In genomic region chr10:73871915-73872710, GRCh38 we compare ENCODE assay signal across 8 cellular contexts. TPM values are rescaled to one million over a fixed set of nuclear protein-coding genes. Genes with fewer than 3 reads are reported as not detected.
DNase-seq lines count a peak whose midpoint lies in the region; TF ChIP-seq lines count a peak whose summit lies in the region.

No MANE protein-coding gene starts in this region.

- H3K27ac ChIP-seq in breast epithelium (peak overlapping the region; percentile 35 to 43), mesendoderm (ENCODE audit: low read depth, low read length) (no peak overlapping the region)

- H2AK5ac ChIP-seq in mesendoderm (ENCODE audit: low read length), result no peak overlapping the region

- H3K4me3 ChIP-seq in HFF-Myc (replicated peaks; ENCODE audit: low read depth, low read length), result no peak overlapping the region
- no peak overlapping the region for H3K4me3 ChIP-seq in breast epithelium
- H3K4me3 ChIP-seq in mesendoderm (ENCODE audit: low read length), result no peak overlapping the region
- no peak overlapping the region for H3K4me3 ChIP-seq in HAP-1

- no peak overlapping the region for H4K8ac ChIP-seq in mesendoderm (ENCODE audit: low read depth, low read length)

- in situ Hi-C loops in HAP-1 (cut with MboI; ENCODE audit: low sequenced_read_pairs), result no loop called here

- H3K4me2 ChIP-seq in mesendoderm (ENCODE audit: low read length), result no peak overlapping the region

- no peak overlapping the region for H3K23ac ChIP-seq in mesendoderm (ENCODE audit: low read length)

- DNase-seq in AG08395 (ENCODE audit: low spot score), result peak; percentile 60
- DNase-seq in HFF-Myc (ENCODE audit: extremely low read depth, low read depth), result no peak
- no peak for DNase-seq in breast epithelium (ENCODE audit: low spot score in 2 of 2)
- peak; percentile 56 for DNase-seq in mesendoderm
- no peak for DNase-seq in HAP-1 (ENCODE audit: low spot score in 2 of 2)
- DNase-seq in cortex of kidney (lab: John Stamatoyannopoulos, UW), result no peak
- no peak for DNase-seq in MV-4-11 (lab: John Stamatoyannopoulos, UW)
- no peak for DNase-seq in globus pallidus (ENCODE audit: low spot score)

- no peak overlapping the region for H2BK120ac ChIP-seq in mesendoderm (ENCODE audit: low read depth, low read length)

- H3K4ac ChIP-seq in mesendoderm (ENCODE audit: low read depth, low read length), result no peak overlapping the region

- H2BK5ac ChIP-seq in mesendoderm (ENCODE audit: low read length), result no peak overlapping the region

- H3K18ac ChIP-seq in mesendoderm (ENCODE audit: low read length), result no peak overlapping the region

- no peak overlapping the region for H2BK15ac ChIP-seq in mesendoderm (replicated peaks; ENCODE audit: low read depth)

- H3K36me3 ChIP-seq in breast epithelium (no peaks in the 10 kb centered on the region), mesendoderm (ENCODE audit: control insufficient read depth, insufficient read depth, low read length) (no peaks in the 10 kb centered on the region), HAP-1 (replicated peaks) (no peaks in the 10 kb centered on the region; the same call in 1 of the 2 replicates)

- H3K79me2 ChIP-seq in mesendoderm (ENCODE audit: control insufficient read depth, insufficient read depth, low read length), result peaks cover 2% of the 10 kb centered on the region

- no peak for TF ChIP-seq POLR2A in breast epithelium (IDR thresholded peaks at IDR 0.05)

- H3K4me1 ChIP-seq in breast epithelium, result peaks cover 6 to 17% of the 10 kb centered on the region in 2 donors
- peaks cover 5% of the 10 kb centered on the region for H3K4me1 ChIP-seq in mesendoderm (ENCODE audit: control insufficient read depth, low read depth, low read length)
- peaks cover 7% of the 10 kb centered on the region for H3K4me1 ChIP-seq in HAP-1

- H3K9me3 ChIP-seq in breast epithelium, result no peaks in the 10 kb centered on the region
- H3K9me3 ChIP-seq in HAP-1, result no peaks in the 10 kb centered on the region; the same call in 1 of the 2 replicates

- H3K9ac ChIP-seq in mesendoderm (ENCODE audit: low read length), result no peak overlapping the region

- TF ChIP-seq CTCF in HFF-Myc (IDR thresholded peaks at IDR 0.05; ENCODE audit: low read depth, low read length, missing control alignments) (peak; percentile 49), breast epithelium (IDR thresholded peaks at IDR 0.05) (no peak)

- no peak overlapping the region for H3K56ac ChIP-seq in mesendoderm (ENCODE audit: low read length)

- H3K27me3 ChIP-seq in breast epithelium (no peaks in the 10 kb centered on the region), mesendoderm (ENCODE audit: insufficient read depth, low read length, poor library complexity) (no peaks in the 10 kb centered on the region), HAP-1 (ENCODE audit: low read depth) (no peaks in the 10 kb centered on the region)

- H3K79me1 ChIP-seq in mesendoderm (ENCODE audit: low read length), result peaks cover 6% of the 10 kb centered on the region

- no CpG with 5 or more reads among the region's 7 CpGs for WGBS in mesendoderm (ENCODE audit: extremely low coverage, insufficient coverage, low lambda C conversion rate)

- H4K5ac ChIP-seq in mesendoderm (ENCODE audit: low read length), result no peak overlapping the region

- intact Hi-C loops in breast epithelium (cut with DNase I; ENCODE audit: low total_unique reads), result no loop called here

RNA-seq across cellular contexts. Expression of gene CAMK2G, which starts 2.2 kb away (rescaled TPM):
- total RNA-seq in breast epithelium, result 10 to 100 TPM; 22.6 to 28.0 (median 27.2) TPM
- 13.0 TPM for polyA plus RNA-seq in mesendoderm (2013, experiment 1 of 2)
- 13.1 TPM for polyA plus RNA-seq in mesendoderm (2013, experiment 2 of 2)

RNA-seq across cellular contexts. Expression of gene PLAU, which starts 38.8 kb away (rescaled TPM):
- 10 to 100 TPM in 1 of 3 donors, 1 to 10 TPM in 2; 4.2 to 11.0 (median 5.2) TPM for total RNA-seq in breast epithelium
- 15.7 TPM for polyA plus RNA-seq in mesendoderm (2013, experiment 1 of 2)
- 15.6 TPM for polyA plus RNA-seq in mesendoderm (2013, experiment 2 of 2)

Comparison
In these comparisons a context has a peak if more than half of its experiments do, and no peak if none do; other contexts are left out.
1. DNase-seq: peak in AG08395 (single experiment) and mesendoderm (single experiment); none in HFF-Myc (single experiment), breast epithelium (0 of 2), HAP-1 (0 of 2), cortex of kidney (single experiment), MV-4-11 (single experiment) and globus pallidus (single experiment).